Comparison of ENCODE assay signal across 8 cellular contexts in the genomic region with DNA sequence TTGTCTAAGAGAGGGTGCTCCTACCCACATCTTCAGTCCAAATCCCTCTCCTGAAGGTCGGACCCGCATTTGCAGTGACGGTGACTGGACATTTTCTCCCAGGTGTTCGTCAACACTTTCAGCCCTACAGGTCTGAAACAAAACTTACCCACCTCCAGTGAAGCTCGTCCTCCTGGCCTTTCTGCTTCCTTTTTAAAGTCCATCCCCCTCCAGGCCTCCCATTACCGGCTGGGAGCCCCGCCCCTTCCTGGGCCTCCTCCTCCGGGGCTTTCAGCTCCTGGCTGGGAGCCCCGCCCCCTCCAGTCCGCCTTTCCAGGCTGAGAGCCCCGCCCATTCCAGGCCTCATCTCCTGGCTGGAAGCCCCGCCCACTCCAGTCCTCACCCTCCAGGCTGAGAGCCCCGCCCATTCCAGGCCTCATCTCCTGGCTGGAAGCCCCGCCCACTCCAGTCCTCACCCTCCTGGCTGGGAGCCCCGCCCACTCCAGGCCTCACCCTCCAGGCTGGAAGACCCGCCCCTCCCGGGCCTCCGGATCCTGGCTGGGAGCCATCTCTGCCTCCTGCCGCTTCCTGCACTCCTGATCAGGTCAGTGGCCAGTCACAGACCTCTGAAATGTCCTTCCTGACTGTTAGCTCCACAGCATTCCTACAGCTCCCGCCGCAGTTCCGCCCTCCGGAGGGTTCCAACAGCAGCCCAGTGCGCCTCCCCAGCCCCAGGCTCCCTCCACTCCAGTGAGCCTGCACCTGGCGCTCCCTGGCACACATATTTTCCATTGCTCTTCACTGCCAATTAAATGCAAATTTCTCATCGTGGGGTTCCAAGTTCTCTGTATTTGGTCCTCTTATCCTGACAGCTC.
DNase-seq lines count a peak whose midpoint lies in the region; ATAC-seq and TF ChIP-seq lines count a peak whose summit lies in the region.

No MANE protein-coding gene starts in this region.

- ATAC-seq in HG03354 (IDR thresholded peaks at IDR 0.05; ENCODE audit: poor library complexity, severe bottlenecking, unreplicated experiment) = peak; percentile 47
- no peak for ATAC-seq in GM21528 (IDR thresholded peaks at IDR 0.05; ENCODE audit: low FRiP score, unreplicated experiment)
- ATAC-seq in HG03457 (IDR thresholded peaks at IDR 0.05; ENCODE audit: unreplicated experiment) = no peak

- H3K9me3 Mint-ChIP-seq in CD8-positive, alpha-beta memory T cell = no peaks in the 10 kb centered on the region

- no peaks in the 10 kb centered on the region for H3K27me3 ChIP-seq in CD8-positive, alpha-beta memory T cell (ENCODE audit: insufficient read depth, low read length, poor library complexity, severe bottlenecking)
- H3K27me3 ChIP-seq in hepatocyte (no peaks in the 10 kb centered on the region), sigmoid colon (no peaks in the 10 kb centered on the region)

- 28% methylated on average over 23 of the region's 26 CpGs for WGBS in hepatocyte (ENCODE audit: low lambda C conversion rate, missing lambda C conversion rate)
- 15 to 52% methylated on average over 26 of the region's 26 CpGs for WGBS in sigmoid colon, 2 donors

- H3K27me3 Mint-ChIP-seq in CD8-positive, alpha-beta memory T cell = no peaks in the 10 kb centered on the region

- H3K4me1 ChIP-seq in CD8-positive, alpha-beta memory T cell (ENCODE audit: insufficient read depth, low read length) = no peaks in the 10 kb centered on the region
- H3K4me1 ChIP-seq in hepatocyte (ENCODE audit: insufficient read depth) = peaks cover 8% of the 10 kb centered on the region
- H3K4me1 ChIP-seq in sigmoid colon = peaks cover 0 to 30% (median 22%) of the 10 kb centered on the region in 4 donors

- intact Hi-C loops in sigmoid colon (cut with DNase I) = no loop called here

- peak overlapping the region in 1 of 7 donors; percentile 36 for H3K4me3 Mint-ChIP-seq in CD8-positive, alpha-beta memory T cell

- peak overlapping the region; percentile 74 for H3K27ac ChIP-seq in CD8-positive, alpha-beta memory T cell (ENCODE audit: low read depth, low read length)
- peak overlapping the region; percentile 57 for H3K27ac ChIP-seq in hepatocyte
- peak overlapping the region in 3 of 4 donors; percentile 39 to 68 (median 54) for H3K27ac ChIP-seq in sigmoid colon

- peaks cover 5 to 21% (median 14%) of the 10 kb centered on the region in 3 donors for H3K4me1 Mint-ChIP-seq in CD8-positive, alpha-beta memory T cell

- no peaks in the 10 kb centered on the region for H4K20me1 ChIP-seq in hepatocyte (ENCODE audit: insufficient read depth, poor library complexity, severe bottlenecking)

- no peaks in the 10 kb centered on the region for H3K36me3 ChIP-seq in CD8-positive, alpha-beta memory T cell (ENCODE audit: insufficient read depth, low read length)
- H3K36me3 ChIP-seq in hepatocyte (replicated peaks; ENCODE audit: insufficient read depth, low read depth) (no peaks in the 10 kb centered on the region), sigmoid colon (no peaks in the 10 kb centered on the region)

- peak overlapping the region in 1 of 8 donors; percentile 21 for H3K27ac Mint-ChIP-seq in CD8-positive, alpha-beta memory T cell

- H3K9me2 ChIP-seq in hepatocyte (replicated peaks; ENCODE audit: insufficient read depth) = no peaks in the 10 kb centered on the region

- TF ChIP-seq CTCF in hepatocyte (IDR thresholded peaks at IDR 0.05; ENCODE audit: poor library complexity) (no peak), sigmoid colon (IDR thresholded peaks at IDR 0.05) (no peak)

- no peak overlapping the region for H3K4me3 ChIP-seq in CD8-positive, alpha-beta memory T cell (ENCODE audit: low read length)
- H3K4me3 ChIP-seq in hepatocyte = no peak overlapping the region
- peak overlapping the region in 3 of 4 donors; percentile 1 to 16 (median 6) for H3K4me3 ChIP-seq in sigmoid colon

- TF ChIP-seq POLR2A in sigmoid colon (IDR thresholded peaks at IDR 0.05) = peak in 1 of 2 donors; percentile 57

- CTCF ChIA-PET in CD8-positive, alpha-beta memory T cell (lab: Charles Lee) = no interaction called here

- H2AFZ ChIP-seq in hepatocyte = peak overlapping the region; percentile 15

- no peaks in the 10 kb centered on the region for H3K79me2 ChIP-seq in hepatocyte

- no peak for TF ChIP-seq EP300 in sigmoid colon (IDR thresholded peaks at IDR 0.05)

- POLR2A ChIA-PET in CD8-positive, alpha-beta memory T cell (lab: Charles Lee) = interaction anchor here (0.7 kb wide), 1 partner anchor 10 kb away, joined by 4 read pairs; no protein-coding TSS in a partner anchor

- H3K9me3 ChIP-seq in CD8-positive, alpha-beta memory T cell (ENCODE audit: low read length) = no peaks in the 10 kb centered on the region
- H3K9me3 ChIP-seq in hepatocyte (ENCODE audit: low read depth) = no peaks in the 10 kb centered on the region
- peaks cover 0 to 8% (median 0%) of the 10 kb centered on the region in 4 donors for H3K9me3 ChIP-seq in sigmoid colon

- peak overlapping the region; percentile 67 for H3K4me2 ChIP-seq in hepatocyte

- no peaks in the 10 kb centered on the region for H3K36me3 Mint-ChIP-seq in CD8-positive, alpha-beta memory T cell

- no peak for DNase-seq in CD8-positive, alpha-beta memory T cell
- DNase-seq in NCI-H524 (lab: John Stamatoyannopoulos, UW) = peak; percentile 85 to 87
- peak; percentile 12 for DNase-seq in activated gamma-delta T cell treated with anti-CD3 and anti-CD28 coated beads, Interleukin-2, amount 50 U/mL, for 16 hours (ENCODE audit: low read depth)
- DNase-seq in hepatocyte (ENCODE audit: low spot score) = peak; percentile 95
- peak; percentile 88 for DNase-seq in sigmoid colon

Comparison
In these comparisons a context has a peak if more than half of its experiments do, and no peak if none do; other contexts are left out.
1. DNase-seq: peak in NCI-H524 (2 of 2), activated gamma-delta T cell treated with anti-CD3 and anti-CD28 coated beads, Interleukin-2, amount 50 U/mL, for 16 hours (single experiment), hepatocyte (single experiment) and sigmoid colon (single experiment); none in CD8-positive, alpha-beta memory T cell (0 of 5).
2. H3K4me3 ChIP-seq: peak in sigmoid colon (3 of 4); none in CD8-positive, alpha-beta memory T cell (single experiment) and hepatocyte (single experiment).
3. Peak in every context shown above with its lines, with median percentiles within 50 percentile points of each other: H3K27ac ChIP-seq.